In genomic region chr2:192535956-192536685, GRCh38 we compare ENCODE assay signal across 18 cellular contexts.
"Had no signal": no experiment of that assay in that cellular context is flagged by ENCODE, and none has a peak within 500 bp of the region (broad histone marks: within the 10 kb centered on the region; RNA-seq: fewer than 3 reads in every experiment).

No MANE protein-coding gene starts in this region.

- DNase-seq: activated CD4-positive, alpha-beta T cell treated with anti-CD3 and anti-CD28 coated beads for 1 hour; activated CD4-positive, alpha-beta T cell treated with anti-CD3 and anti-CD28 coated beads, Interleukin-2, amount 50 U/mL, for 48 hours; activated gamma-delta T cell; adrenal gland; dermis blood vessel endothelial cell; effector memory CD8-positive, alpha-beta T cell; esophagus squamous epithelium; foreskin keratinocyte; hypothalamus; kidney; stimulated activated CD4-positive, alpha-beta T cell treated with anti-CD3 and anti-CD28 coated beads, Interleukin-12 subunit alpha, Interleukin-12 subunit beta, amount 100 ng/mL, for 4 hours; stimulated activated CD4-positive, alpha-beta T cell treated with anti-CD3 and anti-CD28 coated beads, Interleukin-1b, Interleukin-23, amount 100 ng/mL, for 48 hours; stimulated activated CD8-positive, alpha-beta memory T cell treated with anti-CD3 and anti-CD28 coated beads, Interleukin-4, amount 100 ng/mL, for 48 hours; stimulated activated naive CD4-positive, alpha-beta T cell; T-helper 2 cell; WERI-Rb-1 had no signal

- H3K27me3 ChIP-seq: adrenal gland, esophagus squamous epithelium, foreskin keratinocyte, neutrophil had no signal

- FAIRE-seq: kidney had no signal

- H3K27ac ChIP-seq: adrenal gland, esophagus squamous epithelium, foreskin keratinocyte, neutrophil, WERI-Rb-1 had no signal

- H3K4me3 ChIP-seq: adrenal gland, esophagus squamous epithelium, lung had no signal

- H3K9me3 ChIP-seq: adrenal gland, esophagus squamous epithelium, neutrophil had no signal

- H3K36me3 ChIP-seq: adrenal gland, esophagus squamous epithelium, neutrophil, WERI-Rb-1 had no signal

- H3K4me1 ChIP-seq: adrenal gland, esophagus squamous epithelium, foreskin keratinocyte had no signal
